ENCODE assay signal across 1 cellular context in genomic region chr11:36485296-36485870, GRCh38.
TF ChIP-seq lines count a peak whose summit lies in the region.

No MANE protein-coding gene starts in this region.

TF ChIP-seq in IMR-90, 13 proteins besides CTCF, POLR2A, EP300 and RAD21 (continued from another document):
- TF ChIP-seq USF2 (IDR thresholded peaks at IDR 0.05; ENCODE audit: low read depth, low read length) (no peak), MAZ (IDR thresholded peaks at IDR 0.05; ENCODE audit: borderline replicate concordance, low read depth, low read length) (no peak), MAFK (IDR thresholded peaks at IDR 0.05; ENCODE audit: low read depth, low read length) (no peak), MXI1 (IDR thresholded peaks at IDR 0.05; ENCODE audit: borderline replicate concordance, low read depth, low read length) (no peak), BHLHE40 (IDR thresholded peaks at IDR 0.05; ENCODE audit: low read depth, low read length) (no peak), FOS (IDR thresholded peaks at IDR 0.05; ENCODE audit: low read depth, low read length) (no peak), ELK1 (IDR thresholded peaks at IDR 0.05; ENCODE audit: borderline replicate concordance, low read depth, low read length) (no peak), CHD1 (IDR thresholded peaks at IDR 0.05; ENCODE audit: low read depth, low read length) (no peak), SMC3 (IDR thresholded peaks at IDR 0.05; ENCODE audit: low read depth, low read length) (no peak), CEBPB (IDR thresholded peaks at IDR 0.05; ENCODE audit: low read depth, low read length) (no peak)
